2 cellular contexts compared by ENCODE assay signal in genomic region chr11:47376543-47377371, GRCh38.
TF ChIP-seq lines count a peak whose summit lies in the region.

No MANE protein-coding gene starts in this region.

TF ChIP-seq in HCT116, 20 proteins besides CTCF, POLR2A, EP300 and RAD21:
- no peak for TF ChIP-seq ELF1 (IDR thresholded peaks at IDR 0.05; ENCODE audit: borderline replicate concordance, low read depth)
- peak; percentile 57 for TF ChIP-seq EGR1 (IDR thresholded peaks at IDR 0.05; ENCODE audit: low read depth)
- TF ChIP-seq, protein P1, sequence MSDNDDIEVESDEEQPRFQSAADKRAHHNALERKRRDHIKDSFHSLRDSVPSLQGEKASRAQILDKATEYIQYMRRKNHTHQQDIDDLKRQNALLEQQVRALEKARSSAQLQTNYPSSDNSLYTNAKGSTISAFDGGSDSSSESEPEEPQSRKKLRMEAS (IDR thresholded peaks at IDR 0.05): no peak

TF ChIP-seq in HepG2, 621 proteins besides CTCF, POLR2A, EP300 and RAD21 (continues in another document):
- TF ChIP-seq ZNF772 (CRISPR knock-in tag; IDR thresholded peaks at IDR 0.05) (no peak), SSRP1 (CRISPR knock-in tag; IDR thresholded peaks at IDR 0.05) (no peak), NFKBIZ (CRISPR knock-in tag; IDR thresholded peaks at IDR 0.05) (no peak), ARNTL (CRISPR knock-in tag; IDR thresholded peaks at IDR 0.05) (no peak), CEBPB (IDR thresholded peaks at IDR 0.05; ENCODE audit: borderline replicate concordance, low read depth, low read length) (peak; percentile 61; the same call in 1 of the 2 replicates), POLR2AphosphoS2 (IDR thresholded peaks at IDR 0.05; ENCODE audit: low read depth, low read length) (no peak), TAF15 (IDR thresholded peaks at IDR 0.05; ENCODE audit: low read depth, low read length, poor library complexity, severe bottlenecking) (no peak), ZNF24 (IDR thresholded peaks at IDR 0.05) (no peak), ZFP36L1 (CRISPR knock-in tag; IDR thresholded peaks at IDR 0.05) (no peak), CEBPG (CRISPR knock-in tag; IDR thresholded peaks at IDR 0.05) (peak; percentile 70), ZNF281 (CRISPR knock-in tag; IDR thresholded peaks at IDR 0.05; ENCODE audit: borderline replicate concordance) (peak; percentile 43; the same call in 1 of the 2 replicates), RBAK (CRISPR knock-in tag; IDR thresholded peaks at IDR 0.05) (no peak), POLR2AphosphoS5 (IDR thresholded peaks at IDR 0.05; ENCODE audit: low read depth, low read length) (no peak), ZBED4 (CRISPR knock-in tag; IDR thresholded peaks at IDR 0.05; ENCODE audit: borderline replicate concordance) (no peak), NR2C2 (CRISPR knock-in tag; IDR thresholded peaks at IDR 0.05; ENCODE audit: borderline replicate concordance) (no peak), ZNF674 (CRISPR knock-in tag; IDR thresholded peaks at IDR 0.05; ENCODE audit: low read depth) (no peak), ZFP37 (CRISPR knock-in tag; IDR thresholded peaks at IDR 0.05; ENCODE audit: borderline replicate concordance) (no peak), PHB2 (IDR thresholded peaks at IDR 0.05; ENCODE audit: partially characterized antibody) (no peak), HOXA5 (CRISPR knock-in tag; IDR thresholded peaks at IDR 0.05) (no peak), SCMH1 (CRISPR knock-in tag; IDR thresholded peaks at IDR 0.05; ENCODE audit: borderline replicate concordance) (no peak), JUND (CRISPR knock-in tag; IDR thresholded peaks at IDR 0.05) (no peak), SNAPC2 (CRISPR knock-in tag; IDR thresholded peaks at IDR 0.05) (no peak), ZSCAN30 (CRISPR knock-in tag; IDR thresholded peaks at IDR 0.05) (no peak), YEATS2 (CRISPR knock-in tag; IDR thresholded peaks at IDR 0.05; ENCODE audit: borderline replicate concordance) (no peak), KDM4B (CRISPR knock-in tag; IDR thresholded peaks at IDR 0.05) (no peak), ZNF503 (CRISPR knock-in tag; IDR thresholded peaks at IDR 0.05) (no peak), POLR2G (IDR thresholded peaks at IDR 0.05; ENCODE audit: low read depth, low read length) (no peak), GABPA (IDR thresholded peaks at IDR 0.05; ENCODE audit: low read depth, low read length) (no peak), GABPA (CRISPR knock-in tag; IDR thresholded peaks at IDR 0.05; ENCODE audit: low read depth) (no peak), ZBTB7B (CRISPR knock-in tag; IDR thresholded peaks at IDR 0.05) (no peak), PCBP2 (optimal IDR thresholded peaks at IDR 0.05; ENCODE audit: low read depth, low read length, poor library complexity, severe bottlenecking) (peak; percentile 68)
- TF ChIP-seq, protein P2, sequence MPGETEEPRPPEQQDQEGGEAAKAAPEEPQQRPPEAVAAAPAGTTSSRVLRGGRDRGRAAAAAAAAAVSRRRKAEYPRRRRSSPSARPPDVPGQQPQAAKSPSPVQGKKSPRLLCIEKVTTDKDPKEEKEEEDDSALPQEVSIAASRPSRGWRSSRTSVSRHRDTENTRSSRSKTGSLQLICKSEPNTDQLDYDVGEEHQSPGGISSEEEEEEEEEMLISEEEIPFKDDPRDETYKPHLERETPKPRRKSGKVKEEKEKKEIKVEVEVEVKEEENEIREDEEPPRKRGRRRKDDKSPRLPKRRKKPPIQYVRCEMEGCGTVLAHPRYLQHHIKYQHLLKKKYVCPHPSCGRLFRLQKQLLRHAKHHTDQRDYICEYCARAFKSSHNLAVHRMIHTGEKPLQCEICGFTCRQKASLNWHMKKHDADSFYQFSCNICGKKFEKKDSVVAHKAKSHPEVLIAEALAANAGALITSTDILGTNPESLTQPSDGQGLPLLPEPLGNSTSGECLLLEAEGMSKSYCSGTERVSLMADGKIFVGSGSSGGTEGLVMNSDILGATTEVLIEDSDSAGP (CRISPR knock-in tag; IDR thresholded peaks at IDR 0.05; ENCODE audit: borderline replicate concordance): 0 out of 2 replicates have a peak, but pooled peaks have one; percentile 24
- TF ChIP-seq, protein P3, sequence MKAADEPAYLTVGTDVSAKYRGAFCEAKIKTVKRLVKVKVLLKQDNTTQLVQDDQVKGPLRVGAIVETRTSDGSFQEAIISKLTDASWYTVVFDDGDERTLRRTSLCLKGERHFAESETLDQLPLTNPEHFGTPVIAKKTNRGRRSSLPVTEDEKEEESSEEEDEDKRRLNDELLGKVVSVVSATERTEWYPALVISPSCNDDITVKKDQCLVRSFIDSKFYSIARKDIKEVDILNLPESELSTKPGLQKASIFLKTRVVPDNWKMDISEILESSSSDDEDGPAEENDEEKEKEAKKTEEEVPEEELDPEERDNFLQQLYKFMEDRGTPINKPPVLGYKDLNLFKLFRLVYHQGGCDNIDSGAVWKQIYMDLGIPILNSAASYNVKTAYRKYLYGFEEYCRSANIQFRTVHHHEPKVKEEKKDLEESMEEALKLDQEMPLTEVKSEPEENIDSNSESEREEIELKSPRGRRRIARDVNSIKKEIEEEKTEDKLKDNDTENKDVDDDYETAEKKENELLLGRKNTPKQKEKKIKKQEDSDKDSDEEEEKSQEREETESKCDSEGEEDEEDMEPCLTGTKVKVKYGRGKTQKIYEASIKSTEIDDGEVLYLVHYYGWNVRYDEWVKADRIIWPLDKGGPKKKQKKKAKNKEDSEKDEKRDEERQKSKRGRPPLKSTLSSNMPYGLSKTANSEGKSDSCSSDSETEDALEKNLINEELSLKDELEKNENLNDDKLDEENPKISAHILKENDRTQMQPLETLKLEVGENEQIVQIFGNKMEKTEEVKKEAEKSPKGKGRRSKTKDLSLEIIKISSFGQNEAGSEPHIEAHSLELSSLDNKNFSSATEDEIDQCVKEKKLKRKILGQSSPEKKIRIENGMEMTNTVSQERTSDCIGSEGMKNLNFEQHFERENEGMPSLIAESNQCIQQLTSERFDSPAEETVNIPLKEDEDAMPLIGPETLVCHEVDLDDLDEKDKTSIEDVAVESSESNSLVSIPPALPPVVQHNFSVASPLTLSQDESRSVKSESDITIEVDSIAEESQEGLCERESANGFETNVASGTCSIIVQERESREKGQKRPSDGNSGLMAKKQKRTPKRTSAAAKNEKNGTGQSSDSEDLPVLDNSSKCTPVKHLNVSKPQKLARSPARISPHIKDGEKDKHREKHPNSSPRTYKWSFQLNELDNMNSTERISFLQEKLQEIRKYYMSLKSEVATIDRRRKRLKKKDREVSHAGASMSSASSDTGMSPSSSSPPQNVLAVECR (CRISPR knock-in tag; IDR thresholded peaks at IDR 0.05; ENCODE audit: borderline replicate concordance): no peak
- TF ChIP-seq, protein P4, sequence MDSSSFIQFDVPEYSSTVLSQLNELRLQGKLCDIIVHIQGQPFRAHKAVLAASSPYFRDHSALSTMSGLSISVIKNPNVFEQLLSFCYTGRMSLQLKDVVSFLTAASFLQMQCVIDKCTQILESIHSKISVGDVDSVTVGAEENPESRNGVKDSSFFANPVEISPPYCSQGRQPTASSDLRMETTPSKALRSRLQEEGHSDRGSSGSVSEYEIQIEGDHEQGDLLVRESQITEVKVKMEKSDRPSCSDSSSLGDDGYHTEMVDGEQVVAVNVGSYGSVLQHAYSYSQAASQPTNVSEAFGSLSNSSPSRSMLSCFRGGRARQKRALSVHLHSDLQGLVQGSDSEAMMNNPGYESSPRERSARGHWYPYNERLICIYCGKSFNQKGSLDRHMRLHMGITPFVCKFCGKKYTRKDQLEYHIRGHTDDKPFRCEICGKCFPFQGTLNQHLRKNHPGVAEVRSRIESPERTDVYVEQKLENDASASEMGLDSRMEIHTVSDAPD (CRISPR knock-in tag; IDR thresholded peaks at IDR 0.05): no peak
